34 cellular contexts compared by ENCODE assay signal in genomic region chr1:78565393-78565792, GRCh38.
"Had no signal": no experiment of that assay in that cellular context is flagged by ENCODE, and none has a peak within 500 bp of the region (broad histone marks: within the 10 kb centered on the region; RNA-seq: fewer than 3 reads in every experiment).

No MANE protein-coding gene starts in this region.

- H3K27ac ChIP-seq: KMS-11 had no signal

- H3K4me3 ChIP-seq: MG63 had no signal

- H3K27me3 ChIP-seq: MG63 had no signal

- H3K9me3 ChIP-seq: MG63 had no signal

- DNase-seq: Karpas-422, Kasumi-1, KG1, MG63, MM.1S, MV-4-11, NCI-H1048, NCI-H1092, NCI-H1092 treated with DMSO at 0.1 percent for 48 hours, NCI-H1105, NCI-H1105 treated with DMSO at 0.1 percent for 48 hours, NCI-H1417, NCI-H1417 treated with DMSO at 0.1 percent for 48 hours, NCI-H1436, NCI-H1436 treated with DMSO at 0.1 percent for 48 hours, NCI-H146, NCI-H1694, NCI-H1694 treated with DMSO at 0.1 percent for 48 hours, NCI-H187, NCI-H187 treated with DMSO at 0.1 percent for 48 hours, NCI-H1930, NCI-H2029, NCI-H2029 treated with DMSO at 0.1 percent for 48 hours, NCI-H2081, NCI-H2081 treated with DMSO at 0.1 percent for 48 hours, NCI-H2107, NCI-H2171, NCI-H2171 treated with DMSO at 0.1 percent for 48 hours, NCI-H2227 treated with DMSO at 0.1 percent for 48 hours, NCI-H226, NCI-H345, NCI-H446, NCI-H446 treated with DMSO at 0.1 percent for 48 hours had no signal

- H3K36me3 ChIP-seq: MG63 had no signal
